In genomic region chr2:195660265-195660890, GRCh38 we compare ENCODE assay signal across 8 cellular contexts. TPM values are rescaled to one million over a fixed set of nuclear protein-coding genes. Genes with fewer than 3 reads are reported as not detected.
A peak's percentile ranks its signal among the peaks of the same experiment; 100 is the strongest.
DNase-seq lines count a peak whose midpoint lies in the region; ATAC-seq and TF ChIP-seq lines count a peak whose summit lies in the region.

No MANE protein-coding gene starts in this region.

- peaks cover 25 to 36% (median 35%) of the 10 kb centered on the region in 3 donors for H3K4me1 Mint-ChIP-seq in IgD-negative memory B cell

- TF ChIP-seq CTCF in RWPE1 (conservative IDR thresholded peaks at IDR 0.05; ENCODE audit: low read depth) (peak; percentile 80), gastroesophageal sphincter (IDR thresholded peaks at IDR 0.05) (peak; percentile 58 to 84 (median 65))

- no peak for TF ChIP-seq EP300 in gastroesophageal sphincter (IDR thresholded peaks at IDR 0.05)

- no peaks in the 10 kb centered on the region for H3K36me3 ChIP-seq in gastroesophageal sphincter

- no peak overlapping the region for H3K4me3 ChIP-seq in gastroesophageal sphincter

- WGBS in gastroesophageal sphincter (ENCODE audit: low coverage in 1 of 2), 2 donors, result 27 to 30% methylated on average over 5 of the region's 5 CpGs

- POLR2A ChIA-PET in RWPE1 (lab: Yijun Ruan, JAX; ENCODE audit: low non-redundant PET), result interaction anchor here (0.9 kb wide), 1 partner anchor 84 kb away, joined by 3 read pairs; no protein-coding TSS in a partner anchor

- no peaks in the 10 kb centered on the region for H3K9me3 ChIP-seq in gastroesophageal sphincter

- no peaks in the 10 kb centered on the region for H3K27me3 ChIP-seq in gastroesophageal sphincter

- H3K27ac ChIP-seq in RWPE1 (no peak overlapping the region), gastroesophageal sphincter (peak overlapping the region in 1 of 4 donors; percentile 100)

- no peak for ATAC-seq in gastroesophageal sphincter
- no peak for ATAC-seq in HG02610 (IDR thresholded peaks at IDR 0.05; ENCODE audit: unreplicated experiment)

- peak; percentile 38 for DNase-seq in DMS114 treated with DMSO at 0.1 percent for 48 hours (lab: John Stamatoyannopoulos, UW; ENCODE audit: unreplicated experiment)
- DNase-seq in RWPE1 (ENCODE audit: low spot score), result peak; percentile 26
- peak; percentile 77 for DNase-seq in activated gamma-delta T cell treated with anti-CD3 and anti-CD28 coated beads, Interleukin-2, amount 50 U/mL, for 16 hours (ENCODE audit: low read depth)
- peak; percentile 59 for DNase-seq in putamen (ENCODE audit: low spot score)
- no peak for DNase-seq in GOT3 (lab: John Stamatoyannopoulos, UW)

- CTCF ChIA-PET in RWPE1 (lab: Yijun Ruan, JAX), result interaction anchor here (0.5 to 1.4 kb wide), 20 partner anchors 13 to 763 kb away, joined by 3 to 7 read pairs (median 3); partner anchors contain the start of gene DNAH7

- H3K9me3 Mint-ChIP-seq in IgD-negative memory B cell, result no peaks in the 10 kb centered on the region

- peak overlapping the region; percentile 98 to 99 (median 99) for H3K27ac Mint-ChIP-seq in IgD-negative memory B cell

- H3K4me3 Mint-ChIP-seq in IgD-negative memory B cell, result peak overlapping the region; percentile 95 to 100 (median 96)

- TF ChIP-seq POLR2A in gastroesophageal sphincter (IDR thresholded peaks at IDR 0.05), result no peak

- no peaks in the 10 kb centered on the region for H3K27me3 Mint-ChIP-seq in IgD-negative memory B cell

- peaks cover 0 to 38% (median 13%) of the 10 kb centered on the region in 3 donors for H3K4me1 ChIP-seq in gastroesophageal sphincter

- peaks cover 7% of the 10 kb centered on the region for H3K36me3 Mint-ChIP-seq in IgD-negative memory B cell

RNA-seq across cellular contexts. Expression of gene SLC39A10, which starts 3.4 kb away (rescaled TPM):
- 11.2 TPM for polyA plus RNA-seq in IgD-negative memory B cell
- 10 to 100 TPM in 1 of 4 donors, 1 to 10 TPM in 3; 7.1 to 14.6 (median 9.5) TPM for total RNA-seq in gastroesophageal sphincter
